Comparison of ENCODE assay signal across 8 cellular contexts in the genomic region with DNA sequence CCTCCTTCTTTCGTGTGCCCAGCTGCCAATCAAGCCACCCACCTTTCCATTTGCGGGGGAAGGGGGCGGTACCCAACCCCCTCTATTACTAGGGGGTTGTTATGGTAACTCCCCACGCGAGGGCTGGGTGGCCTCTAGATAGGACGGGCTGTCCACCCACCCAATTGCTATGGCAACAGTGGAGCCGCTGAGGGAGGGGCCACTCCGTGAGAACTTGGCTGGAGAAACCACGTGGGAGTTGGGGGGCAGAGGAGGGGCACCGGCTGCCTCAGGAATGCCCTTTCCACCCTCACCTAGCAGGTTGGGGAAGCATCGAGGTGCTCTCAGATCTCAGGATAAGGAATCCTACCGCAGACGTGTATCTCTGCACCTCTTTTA.
A peak's percentile ranks its signal among the peaks of the same experiment; 100 is the strongest.
DNase-seq lines count a peak whose midpoint lies in the region; ATAC-seq, FAIRE-seq and TF ChIP-seq lines count a peak whose summit lies in the region.
"Not testable (repeated sequence)": the region's sequence is repeated elsewhere in the genome, so short reads cannot be mapped to it uniquely, and the experiment has no call there.

No MANE protein-coding gene starts in this region.

- not testable (repeated sequence) for H3F3A ChIP-seq in GM23338 (replicated peaks; ENCODE audit: low read depth); PC-3 (ENCODE audit: low read length, unreplicated experiment)

- H3K4me3 Mint-ChIP-seq in GM23338; activated CD4-positive, alpha-beta T cell treated with anti-CD3 and anti-CD28 coated beads for 36 hours; activated T-helper 17 cell treated with anti-CD3 and anti-CD28 coated beads, Interleukin-2, amount 50 U/mL, for 72 hours; naive B cell: not testable (repeated sequence)

- intact Hi-C loops in PC-3 (cut with micrococcal nuclease); activated CD4-positive, alpha-beta T cell treated with anti-CD3 and anti-CD28 coated beads for 36 hours (cut with DNase I, micrococcal nuclease); pancreas (cut with DNase I): not testable (repeated sequence)

- not testable (repeated sequence) for H4K20me1 ChIP-seq in GM23338 (replicated peaks; ENCODE audit: insufficient read depth); PC-3 (ENCODE audit: low read length); hepatocyte (ENCODE audit: insufficient read depth, poor library complexity, severe bottlenecking)

- not testable (repeated sequence) for H3K9me3 Mint-ChIP-seq in GM23338; activated CD4-positive, alpha-beta T cell treated with anti-CD3 and anti-CD28 coated beads for 36 hours (ENCODE audit: low read depth); activated T-helper 17 cell treated with anti-CD3 and anti-CD28 coated beads, Interleukin-2, amount 50 U/mL, for 72 hours; naive B cell

- not testable (repeated sequence) for H3K27me3 Mint-ChIP-seq in GM23338 (ENCODE audit: insufficient read depth, low read depth, poor library complexity); activated CD4-positive, alpha-beta T cell treated with anti-CD3 and anti-CD28 coated beads for 36 hours; activated T-helper 17 cell treated with anti-CD3 and anti-CD28 coated beads, Interleukin-2, amount 50 U/mL, for 72 hours; naive B cell

- WGBS in hepatocyte (ENCODE audit: low lambda C conversion rate, missing lambda C conversion rate): no CpG with 5 or more reads among the region's 13 CpGs
- WGBS in pancreas, 2 donors: 0% methylated on average over 1 of the region's 13 CpGs; no CpG with 5 or more reads in 1 of the 2 donors

- not testable (repeated sequence) for BruUV-seq in PC-3 (replicated peaks; lab: Mats Ljungman, UMichigan)

- not testable (repeated sequence) for H3K9ac ChIP-seq in PC-3 (ENCODE audit: low read length)

- H3K79me2 ChIP-seq in GM23338 (replicated peaks; ENCODE audit: insufficient read depth); PC-3 (ENCODE audit: low read length); hepatocyte: not testable (repeated sequence)

- CTCF ChIA-PET in PC-3 (lab: Charles Lee); activated CD4-positive, alpha-beta T cell treated with anti-CD3 and anti-CD28 coated beads for 36 hours (lab: Charles Lee): not testable (repeated sequence)

- not testable (repeated sequence) for H3K4me1 Mint-ChIP-seq in GM23338; activated CD4-positive, alpha-beta T cell treated with anti-CD3 and anti-CD28 coated beads for 36 hours; activated T-helper 17 cell treated with anti-CD3 and anti-CD28 coated beads, Interleukin-2, amount 50 U/mL, for 72 hours; naive B cell

- H3K4me1 ChIP-seq in GM23338 (ENCODE audit: insufficient read depth); PC-3 (ENCODE audit: insufficient read depth, low read length); hepatocyte (ENCODE audit: insufficient read depth); pancreas: not testable (repeated sequence)

- H3K4me2 ChIP-seq in GM23338: peak overlapping the region; percentile 64
- not testable (repeated sequence) for H3K4me2 ChIP-seq in PC-3 (ENCODE audit: low read length)
- peak overlapping the region; percentile 55 for H3K4me2 ChIP-seq in hepatocyte

- TF ChIP-seq CTCF in GM23338 (conservative IDR thresholded peaks at IDR 0.05; ENCODE audit: low read depth in 2 of 2); PC-3 (conservative IDR thresholded peaks at IDR 0.05; ENCODE audit: low read depth, low read length); hepatocyte (IDR thresholded peaks at IDR 0.05; ENCODE audit: poor library complexity); pancreas (IDR thresholded peaks at IDR 0.05): not testable (repeated sequence)

- not testable (repeated sequence) for H3K27ac Mint-ChIP-seq in GM23338; activated CD4-positive, alpha-beta T cell treated with anti-CD3 and anti-CD28 coated beads for 36 hours; activated T-helper 17 cell treated with anti-CD3 and anti-CD28 coated beads, Interleukin-2, amount 50 U/mL, for 72 hours; naive B cell

- H3K9me2 ChIP-seq in GM23338 (ENCODE audit: insufficient read depth); PC-3 (replicated peaks; ENCODE audit: low read length); hepatocyte (replicated peaks; ENCODE audit: insufficient read depth): not testable (repeated sequence)

- not testable (repeated sequence) for H3K9me3 ChIP-seq in PC-3 (ENCODE audit: low read length); hepatocyte (ENCODE audit: low read depth); pancreas

- POLR2A ChIA-PET in PC-3 (lab: Charles Lee; ENCODE audit: unreplicated experiment); activated CD4-positive, alpha-beta T cell treated with anti-CD3 and anti-CD28 coated beads for 36 hours (lab: Charles Lee): not testable (repeated sequence)

- not testable (repeated sequence) for H3K36me3 Mint-ChIP-seq in GM23338 (ENCODE audit: low read depth); activated CD4-positive, alpha-beta T cell treated with anti-CD3 and anti-CD28 coated beads for 36 hours (ENCODE audit: low read depth); activated T-helper 17 cell treated with anti-CD3 and anti-CD28 coated beads, Interleukin-2, amount 50 U/mL, for 72 hours (ENCODE audit: low read depth); naive B cell

- FAIRE-seq in pancreas (lab: Jason Lieb, UNC): not testable (repeated sequence)

- DNase-seq in GM23338 (ENCODE audit: low spot score); PC-3; activated CD4-positive, alpha-beta T cell treated with anti-CD3 and anti-CD28 coated beads for 36 hours; hepatocyte (ENCODE audit: low spot score); naive B cell; pancreas: not testable (repeated sequence)

- peak; percentile 72 for ATAC-seq in GM23338
- ATAC-seq in PC-3: peak; percentile 53
- peak; percentile 71 for ATAC-seq in SK-N-SH treated with all-trans-retinoic acid at 6 μM for 48 hours
- ATAC-seq in activated CD4-positive, alpha-beta T cell treated with anti-CD3 and anti-CD28 coated beads for 36 hours: peak; percentile 36
- peak; percentile 19 for ATAC-seq in activated T-helper 17 cell treated with anti-CD3 and anti-CD28 coated beads, Interleukin-2, amount 50 U/mL, for 72 hours (replicated peaks)
- peak; percentile 12 to 18 for ATAC-seq in naive B cell (ENCODE audit: low read depth in 2 of 2)
- peak; percentile 24 to 45 (median 29) for ATAC-seq in pancreas

- not testable (repeated sequence) for H3K27me3 ChIP-seq in GM23338 (ENCODE audit: insufficient read depth); PC-3 (ENCODE audit: low read length); hepatocyte; pancreas

- not testable (repeated sequence) for H3K27ac ChIP-seq in GM23338 (ENCODE audit: low read depth); PC-3 (ENCODE audit: low read length); hepatocyte; pancreas

- not testable (repeated sequence) for H2AFZ ChIP-seq in GM23338; PC-3 (ENCODE audit: low read length); hepatocyte

- peak overlapping the region; percentile 34; the same call in 1 of the 2 replicates for H3K4me3 ChIP-seq in GM23338
- H3K4me3 ChIP-seq in PC-3 (ENCODE audit: low read length); hepatocyte; pancreas: not testable (repeated sequence)

- not testable (repeated sequence) for H3K36me3 ChIP-seq in GM23338 (ENCODE audit: insufficient read depth); PC-3 (ENCODE audit: low read depth, low read length); hepatocyte (replicated peaks; ENCODE audit: insufficient read depth, low read depth); pancreas

Comparison
In these comparisons a context has a peak if more than half of its experiments do, and no peak if none do; other contexts are left out.
1. ATAC-seq: peak in every context shown above with its lines; median percentile 72 in GM23338; 71 in SK-N-SH treated with all-trans-retinoic acid at 6 μM for 48 hours; 53 in PC-3; 36 in activated CD4-positive, alpha-beta T cell treated with anti-CD3 and anti-CD28 coated beads for 36 hours; 29 in pancreas; 19 in activated T-helper 17 cell treated with anti-CD3 and anti-CD28 coated beads, Interleukin-2, amount 50 U/mL, for 72 hours; 15 in naive B cell.